Comparison of ENCODE assay signal across 8 cellular contexts in the genomic region with DNA sequence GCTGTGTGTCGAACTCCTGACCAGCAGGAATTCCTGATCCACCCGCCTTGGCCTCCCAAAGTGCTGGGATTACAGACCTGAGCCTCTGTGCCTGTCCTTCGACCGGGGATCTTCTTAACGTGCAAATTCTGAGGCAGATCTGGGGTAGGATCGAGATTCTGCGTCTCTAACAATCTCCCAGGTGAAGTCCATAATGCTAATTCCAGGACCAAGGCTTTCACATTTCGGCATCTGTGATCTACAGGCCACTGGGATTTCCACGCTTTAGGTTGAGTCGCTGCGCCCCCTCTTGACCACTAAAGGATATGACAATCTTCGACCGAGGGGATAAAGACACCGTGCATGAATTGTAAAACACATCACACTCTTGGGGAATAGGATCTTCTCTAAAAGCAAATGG. TPM values are rescaled to one million over a fixed set of nuclear protein-coding genes. Genes with fewer than 3 reads are reported as not detected.
DNase-seq lines count a peak whose midpoint lies in the region; ATAC-seq and TF ChIP-seq lines count a peak whose summit lies in the region.

No MANE protein-coding gene starts in this region.

- peaks cover 0 to 2% (median 0%) of the 10 kb centered on the region in 7 donors for H3K9me3 Mint-ChIP-seq in CD14-positive monocyte
- no peaks in the 10 kb centered on the region for H3K9me3 Mint-ChIP-seq in stimulated activated effector memory CD8-positive, alpha-beta T cell treated with anti-CD3 and anti-CD28 coated beads, Interleukin-12 subunit alpha, Interleukin-12 subunit beta, amount 100 ng/mL, for 72 hours

- no peaks in the 10 kb centered on the region for H3K4me1 ChIP-seq in right lobe of liver

- peak overlapping the region; percentile 31 to 64 for H3K4me3 Mint-ChIP-seq in CD14-positive monocyte
- H3K4me3 Mint-ChIP-seq in stimulated activated effector memory CD8-positive, alpha-beta T cell treated with anti-CD3 and anti-CD28 coated beads, Interleukin-12 subunit alpha, Interleukin-12 subunit beta, amount 100 ng/mL, for 72 hours, result no peak overlapping the region

- peaks cover 57% of the 10 kb centered on the region for H3K4me1 Mint-ChIP-seq in CD14-positive monocyte
- peaks cover 24% of the 10 kb centered on the region for H3K4me1 Mint-ChIP-seq in stimulated activated effector memory CD8-positive, alpha-beta T cell treated with anti-CD3 and anti-CD28 coated beads, Interleukin-12 subunit alpha, Interleukin-12 subunit beta, amount 100 ng/mL, for 72 hours

- TF ChIP-seq CTCF in CD14-positive monocyte (IDR thresholded peaks at IDR 0.05) (peak; percentile 91), HFF-Myc (IDR thresholded peaks at IDR 0.05; ENCODE audit: low read depth, low read length, missing control alignments) (peak; percentile 81), right lobe of liver (IDR thresholded peaks at IDR 0.05) (peak; percentile 81 to 94 (median 84))

- H3K36me3 ChIP-seq in right lobe of liver, result no peaks in the 10 kb centered on the region

- DNase-seq in CD14-positive monocyte (ENCODE audit: low spot score) (peak; percentile 79), HFF-Myc (ENCODE audit: extremely low read depth, low read depth) (no peak), NCI-H524 (lab: John Stamatoyannopoulos, UW) (peak; percentile 71 to 85), dedifferentiated amniotic fluid mesenchymal stem cell (ENCODE audit: extremely low spot score) (peak; percentile 73), right lobe of liver (peak in 2 of 3 donors; percentile 52 to 76), GF-D8 (lab: John Stamatoyannopoulos, UW) (no peak)
- peak in 1 of 2 donors; percentile 75 for DNase-seq in stimulated activated effector memory CD8-positive, alpha-beta T cell treated with anti-CD3 and anti-CD28 coated beads, Interleukin-12 subunit alpha, Interleukin-12 subunit beta, amount 100 ng/mL, for 72 hours (ENCODE audit: low spot score in 2 of 2)

- H3K4me3 ChIP-seq in HFF-Myc (replicated peaks; ENCODE audit: low read depth, low read length), result no peak overlapping the region
- H3K4me3 ChIP-seq in right lobe of liver, result no peak overlapping the region

- H3K9me3 ChIP-seq in right lobe of liver, result no peaks in the 10 kb centered on the region

- peak overlapping the region; percentile 98 to 100 (median 99) for H3K27ac Mint-ChIP-seq in CD14-positive monocyte
- H3K27ac Mint-ChIP-seq in stimulated activated effector memory CD8-positive, alpha-beta T cell treated with anti-CD3 and anti-CD28 coated beads, Interleukin-12 subunit alpha, Interleukin-12 subunit beta, amount 100 ng/mL, for 72 hours, result no peak overlapping the region

- intact Hi-C loops in CD14-positive monocyte (cut with micrococcal nuclease), result loop anchor here (1.0 to 2.0 kb wide), 3 partner anchors 9 to 171 kb away; no protein-coding TSS in a partner anchor
- intact Hi-C loops in right lobe of liver (cut with DNase I), result loop anchor here in 1 of 2 donors (10.0 kb wide), 1 partner anchor 169 kb away; no protein-coding TSS in a partner anchor

- H3K36me3 Mint-ChIP-seq in CD14-positive monocyte, result peaks cover 0 to 2% of the 10 kb centered on the region in 2 donors
- H3K36me3 Mint-ChIP-seq in stimulated activated effector memory CD8-positive, alpha-beta T cell treated with anti-CD3 and anti-CD28 coated beads, Interleukin-12 subunit alpha, Interleukin-12 subunit beta, amount 100 ng/mL, for 72 hours, result no peaks in the 10 kb centered on the region

- ATAC-seq in activated CD4-positive, CD25-positive, alpha-beta regulatory T cell treated with anti-CD3 and anti-CD28 coated beads, Interleukin-2, amount 50 U/mL, for 24 hours, result peak; percentile 46 to 62
- ATAC-seq in right lobe of liver, result peak; percentile 76 to 83 (median 80)
- ATAC-seq in stimulated activated effector memory CD8-positive, alpha-beta T cell treated with anti-CD3 and anti-CD28 coated beads, Interleukin-12 subunit alpha, Interleukin-12 subunit beta, amount 100 ng/mL, for 72 hours, result peak; percentile 58

- WGBS in right lobe of liver (ENCODE audit: insufficient coverage, low coverage, low lambda C conversion rate, missing lambda C conversion rate), result 0% methylated on average over 7 of the region's 14 CpGs

- peaks cover 0 to 6% (median 0%) of the 10 kb centered on the region in 3 donors for H3K27me3 Mint-ChIP-seq in CD14-positive monocyte (ENCODE audit: low read depth in 3 of 3)

- no peak for TF ChIP-seq POLR2A in right lobe of liver (IDR thresholded peaks at IDR 0.05)

- no peaks in the 10 kb centered on the region for H3K27me3 ChIP-seq in right lobe of liver

- peak overlapping the region in 1 of 3 donors; percentile 43 for H3K27ac ChIP-seq in right lobe of liver

RNA-seq across cellular contexts. Expression of a gene that starts 24.8 kb away (rescaled TPM):
- 1,000 to 10,000 TPM; 4,403 to 4,841 TPM for polyA plus RNA-seq in CD14-positive monocyte
- total RNA-seq in right lobe of liver, result 100 to 1,000 TPM in 1 of 6 experiments, 10 to 100 TPM in 4, 1 to 10 TPM in 1; 9.9 to 151 (median 49.5) TPM

Comparison
In these comparisons a context has a peak if more than half of its experiments do, and no peak if none do; other contexts are left out.
1. DNase-seq: peak in CD14-positive monocyte (single experiment), NCI-H524 (2 of 2), dedifferentiated amniotic fluid mesenchymal stem cell (single experiment) and right lobe of liver (2 of 3); none in HFF-Myc (single experiment) and GF-D8 (single experiment).
2. Peak in every context shown above with its lines, with median percentiles within 50 percentile points of each other: CTCF ChIP-seq and ATAC-seq.